Comparison of ENCODE assay signal across 8 cellular contexts in genomic region chr10:119541459-119542356, GRCh38. TPM values are rescaled to one million over a fixed set of nuclear protein-coding genes. Genes with fewer than 3 reads are reported as not detected.
DNase-seq lines count a peak whose midpoint lies in the region; ATAC-seq, FAIRE-seq and TF ChIP-seq lines count a peak whose summit lies in the region.

No MANE protein-coding gene starts in this region.

- H3K4me3 ChIP-seq in LNCaP clone FGC (ENCODE audit: low read depth, low read length) (peak overlapping the region; percentile 71), left ventricle myocardium inferior (peak overlapping the region; percentile 79), smooth muscle cell (peak overlapping the region; percentile 84)

- H3K4me3 Mint-ChIP-seq in activated T-helper 17 cell treated with anti-CD3 and anti-CD28 coated beads, Interleukin-2, amount 50 U/mL, for 72 hours = peak overlapping the region; percentile 92

- DNase-seq in LNCaP clone FGC (ENCODE audit: low read depth) (no peak), left ventricle myocardium inferior (peak; percentile 32), smooth muscle cell (lab: John Stamatoyannopoulos, UW; ENCODE audit: unreplicated experiment) (no peak), urothelium cell line (ENCODE audit: low spot score) (no peak), inferior parietal cortex (ENCODE audit: extremely low spot score) (no peak)

- WGBS in smooth muscle cell (ENCODE audit: low lambda C conversion rate) = 13% methylated on average over 57 of the region's 57 CpGs

- FAIRE-seq in urothelium cell line (lab: Jason Lieb, UNC) = no peak

- peaks cover 51% of the 10 kb centered on the region for H3K4me1 Mint-ChIP-seq in activated T-helper 17 cell treated with anti-CD3 and anti-CD28 coated beads, Interleukin-2, amount 50 U/mL, for 72 hours

- H3K36me3 ChIP-seq in left ventricle myocardium inferior = no peaks in the 10 kb centered on the region
- no peaks in the 10 kb centered on the region for H3K36me3 ChIP-seq in smooth muscle cell (ENCODE audit: low read depth)

- peaks cover 22% of the 10 kb centered on the region for H3K4me1 ChIP-seq in left ventricle myocardium inferior
- peaks cover 15% of the 10 kb centered on the region for H3K4me1 ChIP-seq in smooth muscle cell (ENCODE audit: low read depth)

- no peaks in the 10 kb centered on the region for H3F3A ChIP-seq in smooth muscle cell (ENCODE audit: low read depth)

- peaks cover 51% of the 10 kb centered on the region for H3K79me2 ChIP-seq in smooth muscle cell (ENCODE audit: low read depth)

- H3K9me3 Mint-ChIP-seq in activated T-helper 17 cell treated with anti-CD3 and anti-CD28 coated beads, Interleukin-2, amount 50 U/mL, for 72 hours = no peaks in the 10 kb centered on the region

- peak overlapping the region; percentile 56 for H3K9ac ChIP-seq in smooth muscle cell (ENCODE audit: low read depth)

- H3K4me2 ChIP-seq in smooth muscle cell = peak overlapping the region; percentile 99

- peak overlapping the region; percentile 89 for H2AFZ ChIP-seq in smooth muscle cell (ENCODE audit: low read depth)

- H3K9me3 ChIP-seq in left ventricle myocardium inferior (replicated peaks) (no peaks in the 10 kb centered on the region), smooth muscle cell (replicated peaks; ENCODE audit: low read depth) (no peaks in the 10 kb centered on the region)

- no peaks in the 10 kb centered on the region for H3K27me3 Mint-ChIP-seq in activated T-helper 17 cell treated with anti-CD3 and anti-CD28 coated beads, Interleukin-2, amount 50 U/mL, for 72 hours

- peak; percentile 19 for ATAC-seq in GM18502 (IDR thresholded peaks at IDR 0.05; ENCODE audit: poor library complexity, unreplicated experiment)
- ATAC-seq in activated T-helper 17 cell treated with anti-CD3 and anti-CD28 coated beads, Interleukin-2, amount 50 U/mL, for 72 hours (replicated peaks) = peak; percentile 24
- ATAC-seq in HG03139 (IDR thresholded peaks at IDR 0.05; ENCODE audit: unreplicated experiment) = no peak

- peaks cover 36% of the 10 kb centered on the region for H3K36me3 Mint-ChIP-seq in activated T-helper 17 cell treated with anti-CD3 and anti-CD28 coated beads, Interleukin-2, amount 50 U/mL, for 72 hours (ENCODE audit: low read depth)

- H3K27ac Mint-ChIP-seq in activated T-helper 17 cell treated with anti-CD3 and anti-CD28 coated beads, Interleukin-2, amount 50 U/mL, for 72 hours = peak overlapping the region; percentile 89

- peak overlapping the region; percentile 50 for H3K27ac ChIP-seq in left ventricle myocardium inferior (replicated peaks)
- no peak overlapping the region for H3K27ac ChIP-seq in smooth muscle cell (ENCODE audit: low read depth)

- no peak for TF ChIP-seq CTCF in LNCaP clone FGC (IDR thresholded peaks at IDR 0.05; ENCODE audit: control insufficient read depth, extremely low read depth, insufficient read depth)
- TF ChIP-seq CTCF in left ventricle myocardium inferior (IDR thresholded peaks at IDR 0.05; ENCODE audit: borderline replicate concordance) = no peak
- no peak for TF ChIP-seq CTCF in smooth muscle cell (IDR thresholded peaks at IDR 0.05; ENCODE audit: borderline replicate concordance, insufficient read depth, poor library complexity, severe bottlenecking)

- peaks cover 29% of the 10 kb centered on the region for H4K20me1 ChIP-seq in smooth muscle cell (ENCODE audit: low read depth)

- intact Hi-C loops in left ventricle myocardium inferior (cut with micrococcal nuclease) = no loop called here

- H3K27me3 ChIP-seq in left ventricle myocardium inferior (ENCODE audit: low read depth) (peaks cover 50% of the 10 kb centered on the region), smooth muscle cell (ENCODE audit: low read depth) (no peaks in the 10 kb centered on the region)

RNA-seq across cellular contexts. Expression of gene RGS10, which starts 0.8 kb away (rescaled TPM):
- total RNA-seq in activated T-helper 17 cell treated with anti-CD3 and anti-CD28 coated beads, Interleukin-2, amount 50 U/mL, for 72 hours = 10 to 100 TPM; 85.2 to 87.7 TPM
- 5.6 TPM for total RNA-seq in left ventricle myocardium inferior
- total RNA-seq in smooth muscle cell = 72.5 and 81.1 TPM in 2 replicates
- 31.6 and 40.2 TPM in 2 replicates for polyA plus RNA-seq in smooth muscle cell

RNA-seq across cellular contexts. Expression of gene TIAL1, which starts 55.1 kb away (rescaled TPM):
- total RNA-seq in activated T-helper 17 cell treated with anti-CD3 and anti-CD28 coated beads, Interleukin-2, amount 50 U/mL, for 72 hours = 100 to 1,000 TPM; 195 to 202 TPM
- total RNA-seq in left ventricle myocardium inferior = 73.9 TPM
- 117 and 118 TPM in 2 replicates for total RNA-seq in smooth muscle cell
- polyA plus RNA-seq in smooth muscle cell = 40.0 and 53.6 TPM in 2 replicates

Comparison
In these comparisons a context has a peak if more than half of its experiments do, and no peak if none do; other contexts are left out.
1. RNA of gene RGS10, which starts 0.8 kb away (total RNA-seq): 85.2 to 87.7 TPM in activated T-helper 17 cell treated with anti-CD3 and anti-CD28 coated beads, Interleukin-2, amount 50 U/mL, for 72 hours and 72.5 to 81.1 TPM in smooth muscle cell; 5.6 TPM in left ventricle myocardium inferior (single experiment); every median in the first group is over 10 times any median in the second.
2. Peak in every context shown above with its lines, with median percentiles within 50 percentile points of each other: H3K4me3 ChIP-seq.